In genomic region chr10:1569208-1569607, GRCh38 we compare ENCODE assay signal across 18 cellular contexts.
DNase-seq lines count a peak whose midpoint lies in the region; ATAC-seq, FAIRE-seq and TF ChIP-seq lines count a peak whose summit lies in the region.
"Had no signal": no experiment of that assay in that cellular context is flagged by ENCODE, and none has a peak within 500 bp of the region (broad histone marks: within the 10 kb centered on the region; RNA-seq: fewer than 3 reads in every experiment).

No MANE protein-coding gene starts in this region.

- H4K20me1 ChIP-seq in GM12878 (ENCODE audit: control insufficient read depth, insufficient read depth), result no peaks in the 10 kb centered on the region

- H3K4me1 ChIP-seq in GM12878 (ENCODE audit: control insufficient read depth, insufficient read depth, low read length) (no peaks in the 10 kb centered on the region), tibial artery (no peaks in the 10 kb centered on the region)
- H3K4me1 ChIP-seq: HAP-1 had no signal

- in situ Hi-C loops in GM12878 (cut with MboI), result no loop called here

- DNase-seq in GM12878 (ENCODE audit: low read depth, low spot score) (no peak), chondrocyte (ENCODE audit: low spot score) (peak; percentile 43), posterior vena cava (ENCODE audit: low spot score) (peak; percentile 44), tibial artery (peak; percentile 3 to 16), HCEC 1CT (no peak), midbrain (lab: John Stamatoyannopoulos, UW) (no peak)
- DNase-seq in activated T-cell treated with anti-CD3 and anti-CD28 coated beads, Interleukin-2, amount 50 U/mL, for 1 hour, result no peak
- DNase-seq: C1 segment of cervical spinal cord; Calu3; CD4-positive, alpha-beta memory T cell; COR-L47; DMS53; DMS79 treated with DMSO at 0.1 percent for 48 hours; GF-D8; GOT3 had no signal

- intact Hi-C loops in GM12878 (cut with micrococcal nuclease; ENCODE audit: unreplicated experiment) (loop anchor here (10.0 kb wide), 1 partner anchor 144 kb away; no protein-coding TSS in a partner anchor), posterior vena cava (cut with DNase I) (no loop called here), tibial artery (cut with DNase I; ENCODE audit: low total_unique reads) (loop anchor here (5.0 kb wide), 1 partner anchor 598 kb away; no protein-coding TSS in a partner anchor)

- TF ChIP-seq RAD21 in GM12878 (IDR thresholded peaks at IDR 0.05; ENCODE audit: insufficient read depth, low read depth, low read length), result no peak

- no peaks in the 10 kb centered on the region for H3K4me1 Mint-ChIP-seq in chondrocyte (ENCODE audit: low read depth)
- H3K4me1 Mint-ChIP-seq: CD4-positive, alpha-beta memory T cell had no signal

- H3K36me3 ChIP-seq in GM12878 (ENCODE audit: control insufficient read depth in 2 of 2, insufficient read depth in 2 of 2, low read length in 1 of 2) (no peaks in the 10 kb centered on the region), tibial artery (no peaks in the 10 kb centered on the region)
- H3K36me3 ChIP-seq: HAP-1 had no signal

- CTCF ChIA-PET in GM12878 (lab: Yijun Ruan, JAX), result interaction anchor here (0.7 kb wide), 1 partner anchor 197 kb away, joined by 3 read pairs; no protein-coding TSS in a partner anchor

- RAD21 ChIA-PET in GM12878 (lab: Charles Lee; ENCODE audit: unreplicated experiment), result no interaction called here

- peaks cover 31% of the 10 kb centered on the region for H3K27me3 Mint-ChIP-seq in chondrocyte (ENCODE audit: low read depth)

- H3K4me2 ChIP-seq in GM12878 (ENCODE audit: control insufficient read depth, insufficient read depth), result no peak overlapping the region

- BruUV-seq in GM12878 (replicated peaks; lab: Mats Ljungman, UMichigan), result no TSS peak

- ATAC-seq in GM12878, result no peak

- TF ChIP-seq CTCF in GM12878 (IDR thresholded peaks at IDR 0.05 in 2 of 3, conservative IDR thresholded peaks at IDR 0.05 in 1 of 3; ENCODE audit: control insufficient read depth in 2 of 3, extremely low read depth in 1 of 3, insufficient read depth in 1 of 3, low read depth in 3 of 3, low read length in 3 of 3) (no peak), chondrocyte (IDR thresholded peaks at IDR 0.05) (no peak), tibial artery (IDR thresholded peaks at IDR 0.05) (no peak)

- H3K4me3 Mint-ChIP-seq in chondrocyte (ENCODE audit: unreplicated experiment), result no peak overlapping the region
- H3K4me3 Mint-ChIP-seq: CD4-positive, alpha-beta memory T cell had no signal

- SMC1A ChIA-PET in GM12878 (lab: Charles Lee; ENCODE audit: uncharacterized antibody, unreplicated experiment), result no interaction called here

- WGBS in GM12878 (ENCODE audit: insufficient coverage, insufficient replicate concordance, low lambda C conversion rate, missing lambda C conversion rate), result 43% methylated on average over 8 of the region's 8 CpGs

- no peaks in the 10 kb centered on the region for H3K36me3 Mint-ChIP-seq in chondrocyte (ENCODE audit: low read depth)
- H3K36me3 Mint-ChIP-seq: CD4-positive, alpha-beta memory T cell had no signal

- no peaks in the 10 kb centered on the region for H3K9me3 Mint-ChIP-seq in chondrocyte (ENCODE audit: low read depth)

- POLR2A ChIA-PET in GM12878 (lab: Charles Lee), result no interaction called here

- no peak overlapping the region for H3K9ac ChIP-seq in GM12878 (ENCODE audit: control insufficient read depth, insufficient read depth, low read length)

- H3K4me3 ChIP-seq in GM12878 (no peak overlapping the region), tibial artery (no peak overlapping the region)
- H3K4me3 ChIP-seq: HAP-1 had no signal

- H3K27ac Mint-ChIP-seq in chondrocyte (ENCODE audit: unreplicated experiment), result no peak overlapping the region
- H3K27ac Mint-ChIP-seq: CD4-positive, alpha-beta memory T cell had no signal

- no peak for TF ChIP-seq EP300 in GM12878 (IDR thresholded peaks at IDR 0.05; ENCODE audit: borderline replicate concordance in 1 of 2, control insufficient read depth in 1 of 2, low read depth in 2 of 2, low read length in 2 of 2)

- FAIRE-seq in GM12878 (lab: Jason Lieb, UNC), result no peak
- FAIRE-seq: GM12892, H54 had no signal

- no peak for TF ChIP-seq POLR2A in GM12878 (IDR thresholded peaks at IDR 0.05; ENCODE audit: low read depth, low read length)

- H3K27me3 ChIP-seq in GM12878 (replicated peaks in 1 of 2; ENCODE audit: control insufficient read depth in 2 of 2, insufficient read depth in 2 of 2, low read length in 1 of 2) (no peaks in the 10 kb centered on the region), tibial artery (peaks cover 0 to 14% of the 10 kb centered on the region in 2 donors)

- no peak overlapping the region for H2AFZ ChIP-seq in GM12878 (ENCODE audit: control insufficient read depth, low read depth, low read length)

- no peaks in the 10 kb centered on the region for H3K9me3 ChIP-seq in GM12878 (replicated peaks; ENCODE audit: control insufficient read depth, insufficient read depth, low read length)
- no peaks in the 10 kb centered on the region for H3K9me3 ChIP-seq in tibial artery
- H3K9me3 ChIP-seq: HAP-1 had no signal

- H3K79me2 ChIP-seq in GM12878 (ENCODE audit: control insufficient read depth, insufficient read depth, low read length), result no peaks in the 10 kb centered on the region

- H3K27ac ChIP-seq in GM12878 (ENCODE audit: control insufficient read depth, insufficient read depth), result no peak overlapping the region
- H3K27ac ChIP-seq in tibial artery, result no peak overlapping the region

TF ChIP-seq in GM12878, 131 proteins besides CTCF, POLR2A, EP300 and RAD21:
- no peak for TF ChIP-seq NRF1 (conservative IDR thresholded peaks at IDR 0.05; ENCODE audit: low read depth, low read length)
- TF ChIP-seq, protein P1, sequence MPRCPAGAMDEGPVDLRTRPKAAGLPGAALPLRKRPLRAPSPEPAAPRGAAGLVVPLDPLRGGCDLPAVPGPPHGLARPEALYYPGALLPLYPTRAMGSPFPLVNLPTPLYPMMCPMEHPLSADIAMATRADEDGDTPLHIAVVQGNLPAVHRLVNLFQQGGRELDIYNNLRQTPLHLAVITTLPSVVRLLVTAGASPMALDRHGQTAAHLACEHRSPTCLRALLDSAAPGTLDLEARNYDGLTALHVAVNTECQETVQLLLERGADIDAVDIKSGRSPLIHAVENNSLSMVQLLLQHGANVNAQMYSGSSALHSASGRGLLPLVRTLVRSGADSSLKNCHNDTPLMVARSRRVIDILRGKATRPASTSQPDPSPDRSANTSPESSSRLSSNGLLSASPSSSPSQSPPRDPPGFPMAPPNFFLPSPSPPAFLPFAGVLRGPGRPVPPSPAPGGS (IDR thresholded peaks at IDR 0.05; ENCODE audit: borderline replicate concordance, insufficient read depth, low read depth, low read length, poor library complexity, severe bottlenecking), result peak; percentile 47

Comparison
In these comparisons a context has a peak if more than half of its experiments do, and no peak if none do; other contexts are left out.
1. DNase-seq: peak in chondrocyte (single experiment), posterior vena cava (single experiment) and tibial artery (2 of 2); none in GM12878 (single experiment), HCEC 1CT (single experiment), activated T-cell treated with anti-CD3 and anti-CD28 coated beads, Interleukin-2, amount 50 U/mL, for 1 hour (single experiment) and midbrain (single experiment).
2. intact Hi-C loops: an anchor here in GM12878 (10.0 kb wide) and tibial artery (5.0 kb wide); none called in posterior vena cava.